In the genomic region with DNA sequence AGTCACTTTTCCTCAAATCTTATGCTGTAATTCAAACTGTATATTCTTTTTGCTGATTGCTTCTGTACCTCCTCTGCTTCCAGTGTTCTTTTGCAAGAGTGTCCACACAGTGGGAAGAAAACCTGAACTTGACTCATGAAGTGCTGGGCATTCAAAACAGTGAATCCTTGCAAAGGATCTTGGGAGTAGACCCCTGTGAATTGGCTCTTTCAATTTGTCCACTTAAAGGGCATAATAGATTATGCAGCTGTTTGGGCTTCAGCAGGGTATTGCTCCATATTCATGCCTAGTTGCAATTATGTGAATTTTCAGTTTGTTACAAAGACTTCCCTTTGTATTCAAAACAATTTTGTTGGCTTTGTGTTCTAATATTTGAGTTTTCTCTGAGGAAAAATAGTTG, we compare ENCODE assay signal across 10 cellular contexts. TPM values are rescaled to one million over a fixed set of nuclear protein-coding genes. Genes with fewer than 3 reads are reported as not detected.
DNase-seq lines count a peak whose midpoint lies in the region; ATAC-seq and TF ChIP-seq lines count a peak whose summit lies in the region.
"Had no signal": no experiment of that assay in that cellular context is flagged by ENCODE, and none has a peak within 500 bp of the region (broad histone marks: within the 10 kb centered on the region; RNA-seq: fewer than 3 reads in every experiment).

No MANE protein-coding gene starts in this region.

- no peak for ATAC-seq in GM19023 (IDR thresholded peaks at IDR 0.05; ENCODE audit: unreplicated experiment)
- ATAC-seq: activated CD8-positive, alpha-beta memory T cell treated with anti-CD3 and anti-CD28 coated beads, Interleukin-2, amount 10 ng/mL, durations not matched to agents 7 days and 5 days; natural killer cell treated with Interleukin-12 subunit alpha and Interleukin-12 subunit beta and Interleukin-15 and Interleukin-18, amount 100 ng/mL, for 72 hours had no signal

- H3K4me3 Mint-ChIP-seq in brain: peak overlapping the region; percentile 58 to 94 (median 74)
- H3K4me3 Mint-ChIP-seq: activated CD8-positive, alpha-beta memory T cell treated with anti-CD3 and anti-CD28 coated beads, Interleukin-2, amount 10 ng/mL, durations not matched to agents 7 days and 5 days; natural killer cell treated with Interleukin-12 subunit alpha and Interleukin-12 subunit beta and Interleukin-15 and Interleukin-18, amount 100 ng/mL, for 72 hours had no signal

- TF ChIP-seq CTCF in brain (conservative IDR thresholded peaks at IDR 0.05): no peak

- peak overlapping the region; percentile 56 to 94 (median 92) for H3K27ac Mint-ChIP-seq in brain
- H3K27ac Mint-ChIP-seq: activated CD8-positive, alpha-beta memory T cell treated with anti-CD3 and anti-CD28 coated beads, Interleukin-2, amount 10 ng/mL, durations not matched to agents 7 days and 5 days; natural killer cell treated with Interleukin-12 subunit alpha and Interleukin-12 subunit beta and Interleukin-15 and Interleukin-18, amount 100 ng/mL, for 72 hours had no signal

- H3K4me1 Mint-ChIP-seq in brain: peaks cover 82% of the 10 kb centered on the region

- peaks cover 0 to 3% (median 0%) of the 10 kb centered on the region in 5 experiments for H3K9me3 Mint-ChIP-seq in brain
- H3K9me3 Mint-ChIP-seq: natural killer cell treated with Interleukin-12 subunit alpha and Interleukin-12 subunit beta and Interleukin-15 and Interleukin-18, amount 100 ng/mL, for 72 hours had no signal

- no peaks in the 10 kb centered on the region for H3K27me3 Mint-ChIP-seq in brain
- H3K27me3 Mint-ChIP-seq: activated CD8-positive, alpha-beta memory T cell treated with anti-CD3 and anti-CD28 coated beads, Interleukin-2, amount 10 ng/mL, durations not matched to agents 7 days and 5 days; natural killer cell treated with Interleukin-12 subunit alpha and Interleukin-12 subunit beta and Interleukin-15 and Interleukin-18, amount 100 ng/mL, for 72 hours had no signal

- peaks cover 5% of the 10 kb centered on the region for H3K36me3 Mint-ChIP-seq in brain
- H3K36me3 Mint-ChIP-seq: natural killer cell treated with Interleukin-12 subunit alpha and Interleukin-12 subunit beta and Interleukin-15 and Interleukin-18, amount 100 ng/mL, for 72 hours had no signal

- DNase-seq in NCI-H2227 (lab: John Stamatoyannopoulos, UW; ENCODE audit: unreplicated experiment): peak; percentile 16
- DNase-seq in NCI-H2227 treated with DMSO at 0.1 percent for 48 hours (lab: John Stamatoyannopoulos, UW): no peak
- DNase-seq in NCI-H524 treated with DMSO at 0.1 percent for 48 hours (lab: John Stamatoyannopoulos, UW): peak; percentile 42
- peak; percentile 58 for DNase-seq in renal cortical epithelial cell (ENCODE audit: low read depth)
- DNase-seq in stimulated activated CD4-positive, alpha-beta T cell treated with anti-CD3 and anti-CD28 coated beads, Interleukin-1b, Interleukin-23, amount 100 ng/mL, for 48 hours: no peak
- no peak for DNase-seq in stimulated activated CD4-positive, alpha-beta T cell treated with anti-CD3 and anti-CD28 coated beads, Interleukin-2, amount 100 ng/mL, for 24 hours
- DNase-seq: activated CD8-positive, alpha-beta memory T cell treated with anti-CD3 and anti-CD28 coated beads, Interleukin-2, amount 10 ng/mL, durations not matched to agents 7 days and 5 days had no signal

RNA-seq across cellular contexts. Expression of gene ZFAND6, which starts 11.4 kb away (rescaled TPM):
- 33.3 TPM for polyA plus RNA-seq in brain (ENCODE audit: insufficient read depth, low read depth, low replicate concordance)
- 203 and 290 TPM in 2 replicates for total RNA-seq in renal cortical epithelial cell

Comparison
In these comparisons a context has a peak if more than half of its experiments do, and no peak if none do; other contexts are left out.
1. DNase-seq: peak in NCI-H2227 (single experiment), NCI-H524 treated with DMSO at 0.1 percent for 48 hours (single experiment) and renal cortical epithelial cell (single experiment); none in NCI-H2227 treated with DMSO at 0.1 percent for 48 hours (single experiment), stimulated activated CD4-positive, alpha-beta T cell treated with anti-CD3 and anti-CD28 coated beads, Interleukin-1b, Interleukin-23, amount 100 ng/mL, for 48 hours (single experiment) and stimulated activated CD4-positive, alpha-beta T cell treated with anti-CD3 and anti-CD28 coated beads, Interleukin-2, amount 100 ng/mL, for 24 hours (0 of 2).